Comparison of ENCODE assay signal across 9 cellular contexts in the genomic region with DNA sequence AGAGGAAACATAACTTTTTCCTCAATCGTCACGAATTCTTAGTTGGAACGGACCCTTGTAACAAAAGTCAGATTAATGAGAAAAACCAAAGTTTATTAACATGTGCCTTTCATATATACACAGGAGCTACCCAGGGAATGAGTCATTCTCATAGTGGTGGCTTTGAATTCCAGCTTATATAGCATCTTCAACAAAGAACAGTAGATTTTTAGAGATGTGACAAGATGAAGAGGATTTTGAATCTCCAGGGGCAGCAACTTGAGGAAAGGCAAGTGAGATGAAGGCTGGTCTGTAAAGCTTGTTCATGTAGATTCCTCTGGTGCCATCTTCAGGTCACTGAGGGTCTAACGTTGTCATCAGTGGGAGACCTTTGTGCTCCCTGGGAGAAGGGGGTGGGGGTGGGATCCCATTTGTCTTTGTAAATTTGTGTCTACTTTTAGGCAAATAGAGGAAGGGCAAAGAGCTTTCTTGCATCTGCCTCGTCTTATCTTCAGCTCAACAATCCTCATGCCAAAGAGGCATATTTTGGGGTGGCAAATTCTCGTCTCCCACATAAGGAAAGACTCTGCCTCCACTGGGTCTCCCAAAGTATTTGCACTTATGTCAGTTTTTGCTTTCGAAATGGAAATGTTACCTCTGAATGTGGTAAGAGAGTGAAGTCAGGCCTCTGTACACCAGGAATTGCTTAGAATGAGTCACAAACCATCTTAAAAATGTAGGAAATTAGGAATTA. TPM values are rescaled to one million over a fixed set of nuclear protein-coding genes. Genes with fewer than 3 reads are reported as not detected.
DNase-seq lines count a peak whose midpoint lies in the region; ATAC-seq and TF ChIP-seq lines count a peak whose summit lies in the region.
"Had no signal": no experiment of that assay in that cellular context is flagged by ENCODE, and none has a peak within 500 bp of the region (broad histone marks: within the 10 kb centered on the region; RNA-seq: fewer than 3 reads in every experiment).

No MANE protein-coding gene starts in this region.

- H2AFZ ChIP-seq in Karpas-422 (ENCODE audit: low read length), result no peak overlapping the region

- peaks cover 18% of the 10 kb centered on the region for H3K4me1 Mint-ChIP-seq in activated CD4-positive, alpha-beta memory T cell treated with anti-CD3 and anti-CD28 coated beads for 36 hours (ENCODE audit: low read depth)
- H3K4me1 Mint-ChIP-seq: memory B cell had no signal

- intact Hi-C loops in activated CD4-positive, alpha-beta memory T cell treated with anti-CD3 and anti-CD28 coated beads for 36 hours (cut with micrococcal nuclease), result loop anchor here (5.0 kb wide), 1 partner anchor 112 kb away; no protein-coding TSS in a partner anchor

- H3K9ac ChIP-seq in Karpas-422 (ENCODE audit: low read length), result no peak overlapping the region

- H3K27me3 ChIP-seq in Karpas-422 (ENCODE audit: low read length) (no peaks in the 10 kb centered on the region), brain microvascular endothelial cell (replicated peaks) (no peaks in the 10 kb centered on the region), neutrophil (no peaks in the 10 kb centered on the region)

- H3K36me3 ChIP-seq in Karpas-422 (ENCODE audit: insufficient read depth, low read length) (no peaks in the 10 kb centered on the region), brain microvascular endothelial cell (replicated peaks) (no peaks in the 10 kb centered on the region), neutrophil (no peaks in the 10 kb centered on the region)

- TF ChIP-seq CTCF in brain microvascular endothelial cell (IDR thresholded peaks at IDR 0.05; ENCODE audit: low read depth, low read length, missing control alignments) (peak; percentile 15), neutrophil (IDR thresholded peaks at IDR 0.05) (peak; percentile 33)

- H3K9me3 Mint-ChIP-seq in activated CD4-positive, alpha-beta memory T cell treated with anti-CD3 and anti-CD28 coated beads for 36 hours, result no peaks in the 10 kb centered on the region
- H3K9me3 Mint-ChIP-seq: memory B cell had no signal

- CTCF ChIA-PET in activated CD4-positive, alpha-beta memory T cell treated with anti-CD3 and anti-CD28 coated beads for 36 hours (lab: Charles Lee), result interaction anchor here (0.8 to 4.3 kb wide), 7 partner anchors 13 to 155 kb away, joined by 3 to 25 read pairs (median 7); no protein-coding TSS in a partner anchor

- H4K20me1 ChIP-seq in Karpas-422 (ENCODE audit: insufficient read depth, low read depth, low read length), result no peaks in the 10 kb centered on the region

- in situ Hi-C loops in brain microvascular endothelial cell (cut with HindIII; ENCODE audit: low pct_ligation_motif_present, low sequenced_read_pairs), result no loop called here

- H3K4me3 ChIP-seq in Karpas-422 (ENCODE audit: low read length) (no peak overlapping the region), brain microvascular endothelial cell (ENCODE audit: low read depth, low read length) (no peak overlapping the region), neutrophil (ENCODE audit: low read depth in 1 of 2, low read length in 1 of 2) (no peak overlapping the region)

- no peak overlapping the region for H3K27ac Mint-ChIP-seq in activated CD4-positive, alpha-beta memory T cell treated with anti-CD3 and anti-CD28 coated beads for 36 hours
- H3K27ac Mint-ChIP-seq: memory B cell had no signal

- H3K27ac ChIP-seq in Karpas-422 (ENCODE audit: low read length) (no peak overlapping the region), brain microvascular endothelial cell (peak overlapping the region; percentile 40), neutrophil (peak overlapping the region; percentile 81)

- ATAC-seq in HG03025 (IDR thresholded peaks at IDR 0.05; ENCODE audit: low FRiP score, unreplicated experiment), result no peak
- ATAC-seq in HG02840 (IDR thresholded peaks at IDR 0.05; ENCODE audit: low FRiP score, unreplicated experiment), result no peak

- H3K9me2 ChIP-seq in Karpas-422 (replicated peaks; ENCODE audit: insufficient read depth, low read length), result no peaks in the 10 kb centered on the region

- H3K4me2 ChIP-seq in Karpas-422 (ENCODE audit: low read depth, low read length, poor library complexity, severe bottlenecking), result no peak overlapping the region

- H3K79me2 ChIP-seq in Karpas-422 (ENCODE audit: low read length), result no peaks in the 10 kb centered on the region

- POLR2A ChIA-PET in activated CD4-positive, alpha-beta memory T cell treated with anti-CD3 and anti-CD28 coated beads for 36 hours (lab: Charles Lee), result no interaction called here

- DNase-seq in GDM1 (lab: John Stamatoyannopoulos, UW) (peak; percentile 4), Karpas-422 (peak; percentile 74), brain microvascular endothelial cell (no peak), NCI-H2029 treated with DMSO at 0.1 percent for 48 hours (lab: John Stamatoyannopoulos, UW) (no peak)
- DNase-seq in activated CD4-positive, alpha-beta memory T cell treated with anti-CD3 and anti-CD28 coated beads for 36 hours, result no peak

- H3K27me3 Mint-ChIP-seq in activated CD4-positive, alpha-beta memory T cell treated with anti-CD3 and anti-CD28 coated beads for 36 hours, result peaks cover 4% of the 10 kb centered on the region

- no peaks in the 10 kb centered on the region for H3K36me3 Mint-ChIP-seq in activated CD4-positive, alpha-beta memory T cell treated with anti-CD3 and anti-CD28 coated beads for 36 hours
- H3K36me3 Mint-ChIP-seq: memory B cell had no signal

- no peak overlapping the region for H3K4me3 Mint-ChIP-seq in activated CD4-positive, alpha-beta memory T cell treated with anti-CD3 and anti-CD28 coated beads for 36 hours
- H3K4me3 Mint-ChIP-seq: memory B cell had no signal

- H3K9me3 ChIP-seq in Karpas-422 (ENCODE audit: low read length) (no peaks in the 10 kb centered on the region), neutrophil (no peaks in the 10 kb centered on the region)

- peaks cover 5% of the 10 kb centered on the region; the same call in 1 of the 2 replicates for H3K4me1 ChIP-seq in Karpas-422 (ENCODE audit: low read length)
- peaks cover 33 to 55% of the 10 kb centered on the region in 2 experiments for H3K4me1 ChIP-seq in neutrophil (ENCODE audit: control insufficient read depth in 1 of 2, insufficient read depth in 1 of 2, low read depth in 1 of 2, low read length in 1 of 2)

RNA-seq across cellular contexts. Expression of a gene that starts 29.5 kb away (rescaled TPM):
- not detected in 2 replicates for total RNA-seq in Karpas-422 (2014; rRNA removed; shearing (Covaris generic); ENCODE audit: low replicate concordance)
- total RNA-seq in activated CD4-positive, alpha-beta memory T cell treated with anti-CD3 and anti-CD28 coated beads for 36 hours, result not detected

Comparison
In these comparisons a context has a peak if more than half of its experiments do, and no peak if none do; other contexts are left out.
1. DNase-seq: peak in GDM1 (single experiment) and Karpas-422 (single experiment); none in brain microvascular endothelial cell (single experiment), NCI-H2029 treated with DMSO at 0.1 percent for 48 hours (single experiment) and activated CD4-positive, alpha-beta memory T cell treated with anti-CD3 and anti-CD28 coated beads for 36 hours (single experiment).